ENCODE assay signal across 28 cellular contexts in the genomic region with DNA sequence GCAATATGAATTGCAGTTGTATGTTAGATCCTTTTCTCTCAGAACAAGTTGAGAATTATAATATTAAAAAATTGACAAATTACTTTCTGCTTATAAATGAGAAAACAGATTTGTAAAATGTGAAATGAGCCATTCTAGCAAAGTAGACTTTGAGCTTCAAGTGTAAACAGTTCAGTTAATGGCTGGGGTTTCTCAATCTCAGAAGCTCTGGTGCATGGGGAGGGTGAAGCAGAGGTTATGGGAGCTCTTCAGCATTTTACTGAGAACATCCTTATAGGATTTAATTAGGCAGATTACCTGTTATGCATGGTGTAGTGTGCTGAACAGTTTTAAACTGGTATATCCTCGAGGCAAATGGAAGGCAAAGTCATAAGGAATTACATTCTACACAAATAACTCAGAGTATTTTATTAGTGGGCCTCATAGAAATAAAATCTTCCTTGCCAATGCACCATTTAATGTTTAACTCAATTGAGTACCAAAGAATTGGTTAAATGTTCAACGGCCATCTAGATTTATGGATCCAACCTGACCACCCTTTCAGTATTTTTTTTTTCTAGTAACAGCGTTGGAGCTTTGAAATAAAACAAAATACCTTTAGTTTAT.
A peak's percentile ranks its signal among the peaks of the same experiment; 100 is the strongest.
DNase-seq lines count a peak whose midpoint lies in the region; ATAC-seq and TF ChIP-seq lines count a peak whose summit lies in the region.
"Had no signal": no experiment of that assay in that cellular context is flagged by ENCODE, and none has a peak within 500 bp of the region (broad histone marks: within the 10 kb centered on the region; RNA-seq: fewer than 3 reads in every experiment).

No MANE protein-coding gene starts in this region.

- ATAC-seq in right lobe of liver: peak; percentile 84 to 91 (median 86)
- ATAC-seq: activated CD4-positive, CD25-positive, alpha-beta regulatory T cell treated with anti-CD3 and anti-CD28 coated beads, Interleukin-2, amount 50 U/mL, for 24 hours; activated naive CD8-positive, alpha-beta T cell treated with anti-CD3 and anti-CD28 coated beads, Interleukin-2, amount 50 U/mL, for 24 hours; effector memory CD8-positive, alpha-beta T cell; left ventricle myocardium superior; stimulated activated effector memory CD8-positive, alpha-beta T cell treated with anti-CD3 and anti-CD28 coated beads, Interleukin-12 subunit alpha, Interleukin-12 subunit beta, amount 100 ng/mL, for 72 hours had no signal

- 21% methylated on average over 3 of the region's 3 CpGs for WGBS in right lobe of liver (ENCODE audit: insufficient coverage, low coverage, low lambda C conversion rate, missing lambda C conversion rate)

- H3K4me1 ChIP-seq in adipocyte (ENCODE audit: control insufficient read depth, insufficient read depth, low read length): peaks cover 14% of the 10 kb centered on the region
- peaks cover 0 to 21% (median 6%) of the 10 kb centered on the region in 4 donors for H3K4me1 ChIP-seq in right lobe of liver
- H3K4me1 ChIP-seq: SJSA1, tibial nerve had no signal

- H3K9ac ChIP-seq in adipocyte (ENCODE audit: low read length): no peak overlapping the region

- DNase-seq in H7 (peak; percentile 19), adipocyte (ENCODE audit: low read depth) (peak; percentile 9), right lobe of liver (peak in 1 of 3 donors; percentile 63), cerebellar nuclear complex (lab: John Stamatoyannopoulos, UW) (no peak), medulla oblongata (ENCODE audit: extremely low spot score) (no peak), DMS 273 treated with DMSO at 0.1 percent for 48 hours (lab: John Stamatoyannopoulos, UW) (no peak)
- DNase-seq in activated CD4-positive, CD25-positive, alpha-beta regulatory T cell treated with anti-CD3 and anti-CD28 coated beads, Interleukin-2, amount 50 U/mL, for 72 hours: no peak
- DNase-seq: activated CD4-positive, alpha-beta T cell treated with anti-CD3 and anti-CD28 coated beads, Interleukin-2, amount 50 U/mL, for 48 hours; activated naive CD4-positive, alpha-beta T cell; activated naive CD8-positive, alpha-beta T cell treated with anti-CD3 and anti-CD28 coated beads, Interleukin-2, amount 50 U/mL, for 24 hours; caudate nucleus; CD8-positive, alpha-beta memory T cell; cortex of kidney; effector memory CD8-positive, alpha-beta T cell; Kasumi-1; left ventricle myocardium superior; midbrain; naive B cell; NCI-H1436; NCI-H2081; NCI-H774; occipital lobe; RPMI8226 had no signal

- peak overlapping the region; percentile 45; the same call in 1 of the 2 replicates for H3K27ac ChIP-seq in 22Rv1
- peak overlapping the region in 2 of 3 donors; percentile 50 to 79 for H3K27ac ChIP-seq in right lobe of liver
- H3K27ac ChIP-seq: SJSA1, tibial nerve had no signal

- H3K4me3 ChIP-seq in H7 (ENCODE audit: insufficient read depth, low read depth, low read length): no peak overlapping the region
- no peak overlapping the region for H3K4me3 ChIP-seq in adipocyte (ENCODE audit: low read length)
- H3K4me3 ChIP-seq in right lobe of liver: peak overlapping the region in 1 of 3 donors; percentile 12
- H3K4me3 ChIP-seq: SJSA1, tibial nerve had no signal

- H3K9me3 ChIP-seq in adipocyte (ENCODE audit: control insufficient read depth, low read length) (no peaks in the 10 kb centered on the region), right lobe of liver (no peaks in the 10 kb centered on the region)
- H3K9me3 ChIP-seq: SJSA1 had no signal

- intact Hi-C loops in right lobe of liver (cut with DNase I): no loop called here

- H3K36me3 ChIP-seq in H7 (replicated peaks; ENCODE audit: control insufficient read depth, insufficient read depth, low read length) (no peaks in the 10 kb centered on the region), adipocyte (ENCODE audit: control insufficient read depth, insufficient read depth, low read length, severe bottlenecking) (no peaks in the 10 kb centered on the region), right lobe of liver (no peaks in the 10 kb centered on the region)
- H3K36me3 ChIP-seq: SJSA1, tibial nerve had no signal

- TF ChIP-seq POLR2A in right lobe of liver (IDR thresholded peaks at IDR 0.05): no peak

- TF ChIP-seq CTCF in 22Rv1 (IDR thresholded peaks at IDR 0.05) (no peak), right lobe of liver (IDR thresholded peaks at IDR 0.05) (no peak)

- H3K27me3 ChIP-seq in H7 (ENCODE audit: control insufficient read depth, insufficient read depth, low read length) (no peaks in the 10 kb centered on the region), adipocyte (replicated peaks; ENCODE audit: control insufficient read depth, insufficient read depth, low read length) (no peaks in the 10 kb centered on the region), right lobe of liver (no peaks in the 10 kb centered on the region)
- H3K27me3 ChIP-seq: SJSA1, tibial nerve had no signal

Comparison
In these comparisons a context has a peak if more than half of its experiments do, and no peak if none do; other contexts are left out.
1. DNase-seq: peak in H7 (single experiment) and adipocyte (single experiment); none in cerebellar nuclear complex (0 of 2), medulla oblongata (single experiment), activated CD4-positive, CD25-positive, alpha-beta regulatory T cell treated with anti-CD3 and anti-CD28 coated beads, Interleukin-2, amount 50 U/mL, for 72 hours (single experiment) and DMS 273 treated with DMSO at 0.1 percent for 48 hours (single experiment).